ENCODE assay signal across 1 cellular context in the genomic region with DNA sequence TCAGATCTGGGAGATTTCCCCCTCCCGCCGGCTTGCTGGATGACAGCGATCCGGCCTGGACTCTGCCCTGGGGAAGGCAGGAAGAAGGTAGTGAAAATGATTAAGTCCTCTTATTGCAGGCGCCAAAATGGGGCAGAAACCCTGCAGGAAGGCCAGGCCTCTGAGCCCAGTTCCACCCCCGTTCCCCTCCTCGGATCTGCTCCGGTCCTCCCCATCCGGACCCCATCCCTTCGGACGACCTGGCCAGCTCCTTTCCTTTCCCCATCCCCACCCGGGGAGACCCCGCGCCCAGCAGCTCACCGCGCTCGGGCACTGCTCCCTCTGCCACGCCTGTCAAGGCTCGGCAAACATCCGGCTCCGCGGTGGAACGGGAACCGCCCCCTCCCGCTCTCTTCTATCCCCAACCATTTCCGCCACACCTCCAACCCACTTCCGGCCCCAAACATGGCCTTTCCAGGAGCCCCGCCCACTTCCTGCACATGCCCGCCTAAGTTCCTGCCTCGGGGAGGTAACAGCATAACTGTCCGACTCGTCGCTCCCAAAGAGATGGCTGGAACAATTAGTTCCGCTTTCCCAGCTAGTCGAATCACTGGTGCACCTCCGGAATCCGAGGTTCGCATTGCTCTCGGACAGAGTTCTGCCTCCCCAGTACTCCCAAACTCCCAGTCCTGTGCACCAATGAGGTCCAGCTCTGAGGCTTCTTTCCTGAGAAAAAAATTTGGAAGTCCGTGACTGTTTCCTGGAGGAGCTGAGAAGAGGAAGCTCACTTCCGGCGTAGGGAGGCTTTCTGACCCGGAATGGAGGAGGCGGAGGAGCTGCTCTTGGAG.
TF ChIP-seq lines count a peak whose summit lies in the region.

A gene (minus strand): TSS at position 369 of the 827 bp plus-strand sequence. CDS start 4,512 bp downstream, outside the sequence.
A gene (plus strand): TSS at position 781 of the 827 bp plus-strand sequence. CDS start 17 bp downstream, at position 798.

TF ChIP-seq in K562, 482 proteins besides CTCF, POLR2A, EP300 and RAD21 (continued from another document and continues in another):
- TF ChIP-seq, protein P1, sequence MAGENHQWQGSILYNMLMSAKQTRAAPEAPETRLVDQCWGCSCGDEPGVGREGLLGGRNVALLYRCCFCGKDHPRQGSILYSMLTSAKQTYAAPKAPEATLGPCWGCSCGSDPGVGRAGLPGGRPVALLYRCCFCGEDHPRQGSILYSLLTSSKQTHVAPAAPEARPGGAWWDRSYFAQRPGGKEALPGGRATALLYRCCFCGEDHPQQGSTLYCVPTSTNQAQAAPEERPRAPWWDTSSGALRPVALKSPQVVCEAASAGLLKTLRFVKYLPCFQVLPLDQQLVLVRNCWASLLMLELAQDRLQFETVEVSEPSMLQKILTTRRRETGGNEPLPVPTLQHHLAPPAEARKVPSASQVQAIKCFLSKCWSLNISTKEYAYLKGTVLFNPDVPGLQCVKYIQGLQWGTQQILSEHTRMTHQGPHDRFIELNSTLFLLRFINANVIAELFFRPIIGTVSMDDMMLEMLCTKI (IDR thresholded peaks at IDR 0.05; ENCODE audit: partially characterized antibody), result no peak
- TF ChIP-seq, protein P2, sequence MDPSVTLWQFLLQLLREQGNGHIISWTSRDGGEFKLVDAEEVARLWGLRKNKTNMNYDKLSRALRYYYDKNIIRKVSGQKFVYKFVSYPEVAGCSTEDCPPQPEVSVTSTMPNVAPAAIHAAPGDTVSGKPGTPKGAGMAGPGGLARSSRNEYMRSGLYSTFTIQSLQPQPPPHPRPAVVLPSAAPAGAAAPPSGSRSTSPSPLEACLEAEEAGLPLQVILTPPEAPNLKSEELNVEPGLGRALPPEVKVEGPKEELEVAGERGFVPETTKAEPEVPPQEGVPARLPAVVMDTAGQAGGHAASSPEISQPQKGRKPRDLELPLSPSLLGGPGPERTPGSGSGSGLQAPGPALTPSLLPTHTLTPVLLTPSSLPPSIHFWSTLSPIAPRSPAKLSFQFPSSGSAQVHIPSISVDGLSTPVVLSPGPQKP (CRISPR knock-in tag; IDR thresholded peaks at IDR 0.05), result peak; percentile 99
- no peak for TF ChIP-seq NFE2L1 (tag; IDR thresholded peaks at IDR 0.05; ENCODE audit: borderline replicate concordance, low read depth)
- TF ChIP-seq, protein P3, sequence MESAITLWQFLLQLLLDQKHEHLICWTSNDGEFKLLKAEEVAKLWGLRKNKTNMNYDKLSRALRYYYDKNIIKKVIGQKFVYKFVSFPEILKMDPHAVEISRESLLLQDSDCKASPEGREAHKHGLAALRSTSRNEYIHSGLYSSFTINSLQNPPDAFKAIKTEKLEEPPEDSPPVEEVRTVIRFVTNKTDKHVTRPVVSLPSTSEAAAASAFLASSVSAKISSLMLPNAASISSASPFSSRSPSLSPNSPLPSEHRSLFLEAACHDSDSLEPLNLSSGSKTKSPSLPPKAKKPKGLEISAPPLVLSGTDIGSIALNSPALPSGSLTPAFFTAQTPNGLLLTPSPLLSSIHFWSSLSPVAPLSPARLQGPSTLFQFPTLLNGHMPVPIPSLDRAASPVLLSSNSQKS (CRISPR knock-in tag; IDR thresholded peaks at IDR 0.05), result no peak
- TF ChIP-seq ZNF586 (CRISPR knock-in tag; conservative IDR thresholded peaks at IDR 0.05), result no peak
- TF ChIP-seq, protein P4, sequence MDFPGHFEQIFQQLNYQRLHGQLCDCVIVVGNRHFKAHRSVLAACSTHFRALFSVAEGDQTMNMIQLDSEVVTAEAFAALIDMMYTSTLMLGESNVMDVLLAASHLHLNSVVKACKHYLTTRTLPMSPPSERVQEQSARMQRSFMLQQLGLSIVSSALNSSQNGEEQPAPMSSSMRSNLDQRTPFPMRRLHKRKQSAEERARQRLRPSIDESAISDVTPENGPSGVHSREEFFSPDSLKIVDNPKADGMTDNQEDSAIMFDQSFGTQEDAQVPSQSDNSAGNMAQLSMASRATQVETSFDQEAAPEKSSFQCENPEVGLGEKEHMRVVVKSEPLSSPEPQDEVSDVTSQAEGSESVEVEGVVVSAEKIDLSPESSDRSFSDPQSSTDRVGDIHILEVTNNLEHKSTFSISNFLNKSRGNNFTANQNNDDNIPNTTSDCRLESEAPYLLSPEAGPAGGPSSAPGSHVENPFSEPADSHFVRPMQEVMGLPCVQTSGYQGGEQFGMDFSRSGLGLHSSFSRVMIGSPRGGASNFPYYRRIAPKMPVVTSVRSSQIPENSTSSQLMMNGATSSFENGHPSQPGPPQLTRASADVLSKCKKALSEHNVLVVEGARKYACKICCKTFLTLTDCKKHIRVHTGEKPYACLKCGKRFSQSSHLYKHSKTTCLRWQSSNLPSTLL (IDR thresholded peaks at IDR 0.05), result no peak
- no peak; the same call in 1 of the 2 replicates for TF ChIP-seq GTF2F1 (IDR thresholded peaks at IDR 0.05; ENCODE audit: low read depth, low read length)
- TF ChIP-seq, protein P5, sequence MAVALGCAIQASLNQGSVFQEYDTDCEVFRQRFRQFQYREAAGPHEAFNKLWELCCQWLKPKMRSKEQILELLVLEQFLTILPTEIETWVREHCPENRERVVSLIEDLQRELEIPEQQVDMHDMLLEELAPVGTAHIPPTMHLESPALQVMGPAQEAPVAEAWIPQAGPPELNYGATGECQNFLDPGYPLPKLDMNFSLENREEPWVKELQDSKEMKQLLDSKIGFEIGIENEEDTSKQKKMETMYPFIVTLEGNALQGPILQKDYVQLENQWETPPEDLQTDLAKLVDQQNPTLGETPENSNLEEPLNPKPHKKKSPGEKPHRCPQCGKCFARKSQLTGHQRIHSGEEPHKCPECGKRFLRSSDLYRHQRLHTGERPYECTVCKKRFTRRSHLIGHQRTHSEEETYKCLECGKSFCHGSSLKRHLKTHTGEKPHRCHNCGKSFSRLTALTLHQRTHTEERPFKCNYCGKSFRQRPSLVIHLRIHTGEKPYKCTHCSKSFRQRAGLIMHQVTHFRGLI (CRISPR knock-in tag; IDR thresholded peaks at IDR 0.05), result no peak
- no peak for TF ChIP-seq HNRNPH1 (optimal IDR thresholded peaks at IDR 0.05; ENCODE audit: low read depth, low read length)
- no peak for TF ChIP-seq ZNF165 (CRISPR knock-in tag; IDR thresholded peaks at IDR 0.05; ENCODE audit: borderline replicate concordance)
- peak; percentile 99 for TF ChIP-seq GABPB1 (CRISPR knock-in tag; IDR thresholded peaks at IDR 0.05)
- TF ChIP-seq, protein P6, sequence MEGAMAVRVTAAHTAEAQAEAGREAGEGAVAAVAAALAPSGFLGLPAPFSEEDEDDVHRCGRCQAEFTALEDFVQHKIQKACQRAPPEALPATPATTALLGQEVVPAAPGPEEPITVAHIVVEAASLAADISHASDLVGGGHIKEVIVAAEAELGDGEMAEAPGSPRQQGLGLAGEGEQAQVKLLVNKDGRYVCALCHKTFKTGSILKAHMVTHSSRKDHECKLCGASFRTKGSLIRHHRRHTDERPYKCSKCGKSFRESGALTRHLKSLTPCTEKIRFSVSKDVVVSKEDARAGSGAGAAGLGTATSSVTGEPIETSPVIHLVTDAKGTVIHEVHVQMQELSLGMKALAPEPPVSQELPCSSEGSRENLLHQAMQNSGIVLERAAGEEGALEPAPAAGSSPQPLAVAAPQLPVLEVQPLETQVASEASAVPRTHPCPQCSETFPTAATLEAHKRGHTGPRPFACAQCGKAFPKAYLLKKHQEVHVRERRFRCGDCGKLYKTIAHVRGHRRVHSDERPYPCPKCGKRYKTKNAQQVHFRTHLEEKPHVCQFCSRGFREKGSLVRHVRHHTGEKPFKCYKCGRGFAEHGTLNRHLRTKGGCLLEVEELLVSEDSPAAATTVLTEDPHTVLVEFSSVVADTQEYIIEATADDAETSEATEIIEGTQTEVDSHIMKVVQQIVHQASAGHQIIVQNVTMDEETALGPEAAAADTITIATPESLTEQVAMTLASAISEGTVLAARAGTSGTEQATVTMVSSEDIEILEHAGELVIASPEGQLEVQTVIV (CRISPR knock-in tag; IDR thresholded peaks at IDR 0.05; ENCODE audit: borderline replicate concordance), result no peak; the same call in 1 of the 2 replicates
- TF ChIP-seq, protein P7, sequence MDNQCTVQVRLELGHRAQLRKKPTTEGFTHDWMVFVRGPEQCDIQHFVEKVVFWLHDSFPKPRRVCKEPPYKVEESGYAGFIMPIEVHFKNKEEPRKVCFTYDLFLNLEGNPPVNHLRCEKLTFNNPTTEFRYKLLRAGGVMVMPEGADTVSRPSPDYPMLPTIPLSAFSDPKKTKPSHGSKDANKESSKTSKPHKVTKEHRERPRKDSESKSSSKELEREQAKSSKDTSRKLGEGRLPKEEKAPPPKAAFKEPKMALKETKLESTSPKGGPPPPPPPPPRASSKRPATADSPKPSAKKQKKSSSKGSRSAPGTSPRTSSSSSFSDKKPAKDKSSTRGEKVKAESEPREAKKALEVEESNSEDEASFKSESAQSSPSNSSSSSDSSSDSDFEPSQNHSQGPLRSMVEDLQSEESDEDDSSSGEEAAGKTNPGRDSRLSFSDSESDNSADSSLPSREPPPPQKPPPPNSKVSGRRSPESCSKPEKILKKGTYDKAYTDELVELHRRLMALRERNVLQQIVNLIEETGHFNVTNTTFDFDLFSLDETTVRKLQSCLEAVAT (IDR thresholded peaks at IDR 0.05), result no peak
- TF ChIP-seq ZNF197 (CRISPR knock-in tag; IDR thresholded peaks at IDR 0.05; ENCODE audit: low read depth), result 0 out of 2 replicates have a peak, but pooled peaks have one; percentile 20
- TF ChIP-seq, protein P8, sequence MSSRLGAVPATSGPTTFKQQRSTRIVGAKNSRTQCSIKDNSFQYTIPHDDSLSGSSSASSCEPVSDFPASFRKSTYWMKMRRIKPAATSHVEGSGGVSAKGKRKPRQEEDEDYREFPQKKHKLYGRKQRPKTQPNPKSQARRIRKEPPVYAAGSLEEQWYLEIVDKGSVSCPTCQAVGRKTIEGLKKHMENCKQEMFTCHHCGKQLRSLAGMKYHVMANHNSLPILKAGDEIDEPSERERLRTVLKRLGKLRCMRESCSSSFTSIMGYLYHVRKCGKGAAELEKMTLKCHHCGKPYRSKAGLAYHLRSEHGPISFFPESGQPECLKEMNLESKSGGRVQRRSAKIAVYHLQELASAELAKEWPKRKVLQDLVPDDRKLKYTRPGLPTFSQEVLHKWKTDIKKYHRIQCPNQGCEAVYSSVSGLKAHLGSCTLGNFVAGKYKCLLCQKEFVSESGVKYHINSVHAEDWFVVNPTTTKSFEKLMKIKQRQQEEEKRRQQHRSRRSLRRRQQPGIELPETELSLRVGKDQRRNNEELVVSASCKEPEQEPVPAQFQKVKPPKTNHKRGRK (tag; IDR thresholded peaks at IDR 0.05), result no peak
- TF ChIP-seq FIP1L1 (IDR thresholded peaks at IDR 0.05; ENCODE audit: low read depth, low read length, poor library complexity, severe bottlenecking), result peak; percentile 73
- peak; percentile 56; the same call in 1 of the 2 replicates for TF ChIP-seq LEF1 (IDR thresholded peaks at IDR 0.05)
- no peak for TF ChIP-seq RFX5 (IDR thresholded peaks at IDR 0.05; ENCODE audit: low read depth, low read length)
- peak; percentile 81; the same call in 1 of the 2 replicates for TF ChIP-seq TRIM28 (IDR thresholded peaks at IDR 0.05)
- TF ChIP-seq GTF2A2 (tag; IDR thresholded peaks at IDR 0.05), result peak; percentile 84; the same call in 1 of the 2 replicates
- no peak for TF ChIP-seq PRMT5 (CRISPR knock-in tag; IDR thresholded peaks at IDR 0.05)
- TF ChIP-seq, protein P9, sequence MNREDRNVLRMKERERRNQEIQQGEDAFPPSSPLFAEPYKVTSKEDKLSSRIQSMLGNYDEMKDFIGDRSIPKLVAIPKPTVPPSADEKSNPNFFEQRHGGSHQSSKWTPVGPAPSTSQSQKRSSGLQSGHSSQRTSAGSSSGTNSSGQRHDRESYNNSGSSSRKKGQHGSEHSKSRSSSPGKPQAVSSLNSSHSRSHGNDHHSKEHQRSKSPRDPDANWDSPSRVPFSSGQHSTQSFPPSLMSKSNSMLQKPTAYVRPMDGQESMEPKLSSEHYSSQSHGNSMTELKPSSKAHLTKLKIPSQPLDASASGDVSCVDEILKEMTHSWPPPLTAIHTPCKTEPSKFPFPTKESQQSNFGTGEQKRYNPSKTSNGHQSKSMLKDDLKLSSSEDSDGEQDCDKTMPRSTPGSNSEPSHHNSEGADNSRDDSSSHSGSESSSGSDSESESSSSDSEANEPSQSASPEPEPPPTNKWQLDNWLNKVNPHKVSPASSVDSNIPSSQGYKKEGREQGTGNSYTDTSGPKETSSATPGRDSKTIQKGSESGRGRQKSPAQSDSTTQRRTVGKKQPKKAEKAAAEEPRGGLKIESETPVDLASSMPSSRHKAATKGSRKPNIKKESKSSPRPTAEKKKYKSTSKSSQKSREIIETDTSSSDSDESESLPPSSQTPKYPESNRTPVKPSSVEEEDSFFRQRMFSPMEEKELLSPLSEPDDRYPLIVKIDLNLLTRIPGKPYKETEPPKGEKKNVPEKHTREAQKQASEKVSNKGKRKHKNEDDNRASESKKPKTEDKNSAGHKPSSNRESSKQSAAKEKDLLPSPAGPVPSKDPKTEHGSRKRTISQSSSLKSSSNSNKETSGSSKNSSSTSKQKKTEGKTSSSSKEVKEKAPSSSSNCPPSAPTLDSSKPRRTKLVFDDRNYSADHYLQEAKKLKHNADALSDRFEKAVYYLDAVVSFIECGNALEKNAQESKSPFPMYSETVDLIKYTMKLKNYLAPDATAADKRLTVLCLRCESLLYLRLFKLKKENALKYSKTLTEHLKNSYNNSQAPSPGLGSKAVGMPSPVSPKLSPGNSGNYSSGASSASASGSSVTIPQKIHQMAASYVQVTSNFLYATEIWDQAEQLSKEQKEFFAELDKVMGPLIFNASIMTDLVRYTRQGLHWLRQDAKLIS (CRISPR knock-in tag; IDR thresholded peaks at IDR 0.05), result 0 out of 2 replicates have a peak, but pooled peaks have one; percentile 40
- no peak for TF ChIP-seq NFXL1 (CRISPR knock-in tag; IDR thresholded peaks at IDR 0.05)
- TF ChIP-seq NR3C1 (CRISPR knock-in tag; IDR thresholded peaks at IDR 0.05), result no peak
- no peak for TF ChIP-seq RHOXF2B (CRISPR knock-in tag; conservative IDR thresholded peaks at IDR 0.05)
- TF ChIP-seq TEAD1 (CRISPR knock-in tag; IDR thresholded peaks at IDR 0.05), result peak; percentile 87 to 94
- TF ChIP-seq, protein P10, sequence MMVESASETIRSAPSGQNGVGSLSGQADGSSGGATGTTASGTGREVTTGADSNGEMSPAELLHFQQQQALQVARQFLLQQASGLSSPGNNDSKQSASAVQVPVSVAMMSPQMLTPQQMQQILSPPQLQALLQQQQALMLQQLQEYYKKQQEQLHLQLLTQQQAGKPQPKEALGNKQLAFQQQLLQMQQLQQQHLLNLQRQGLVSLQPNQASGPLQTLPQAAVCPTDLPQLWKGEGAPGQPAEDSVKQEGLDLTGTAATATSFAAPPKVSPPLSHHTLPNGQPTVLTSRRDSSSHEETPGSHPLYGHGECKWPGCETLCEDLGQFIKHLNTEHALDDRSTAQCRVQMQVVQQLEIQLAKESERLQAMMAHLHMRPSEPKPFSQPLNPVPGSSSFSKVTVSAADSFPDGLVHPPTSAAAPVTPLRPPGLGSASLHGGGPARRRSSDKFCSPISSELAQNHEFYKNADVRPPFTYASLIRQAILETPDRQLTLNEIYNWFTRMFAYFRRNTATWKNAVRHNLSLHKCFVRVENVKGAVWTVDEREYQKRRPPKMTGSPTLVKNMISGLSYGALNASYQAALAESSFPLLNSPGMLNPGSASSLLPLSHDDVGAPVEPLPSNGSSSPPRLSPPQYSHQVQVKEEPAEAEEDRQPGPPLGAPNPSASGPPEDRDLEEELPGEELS (CRISPR knock-in tag; IDR thresholded peaks at IDR 0.05; ENCODE audit: borderline replicate concordance), result 0 out of 2 replicates have a peak, but pooled peaks have one; percentile 31
- TF ChIP-seq PHB2 (IDR thresholded peaks at IDR 0.05; ENCODE audit: low read depth), result no peak
- peak; percentile 96 for TF ChIP-seq NFATC3 (IDR thresholded peaks at IDR 0.05)
- TF ChIP-seq ZNF124 (CRISPR knock-in tag; IDR thresholded peaks at IDR 0.05), result no peak
- TF ChIP-seq TOE1 (IDR thresholded peaks at IDR 0.05; ENCODE audit: borderline replicate concordance), result peak; percentile 96
- TF ChIP-seq TOE1 (CRISPR knock-in tag; IDR thresholded peaks at IDR 0.05; ENCODE audit: borderline replicate concordance, low read depth), result no peak
- TF ChIP-seq XRCC5 (IDR thresholded peaks at IDR 0.05; ENCODE audit: low read depth, low read length), result peak; percentile 98
- no peak for TF ChIP-seq ZKSCAN8 (CRISPR knock-in tag; IDR thresholded peaks at IDR 0.05)
- TF ChIP-seq ZC3H4 (CRISPR knock-in tag; IDR thresholded peaks at IDR 0.05; ENCODE audit: borderline replicate concordance), result no peak
- TF ChIP-seq ZC3H11A (IDR thresholded peaks at IDR 0.05; ENCODE audit: low read depth, low read length), result no peak
